Comparison of ENCODE assay signal across 1 cellular context in genomic region chr13:86109107-86109506, GRCh38.
TF ChIP-seq lines count a peak whose summit lies in the region.

No MANE protein-coding gene starts in this region.

TF ChIP-seq in GM12878, 131 proteins besides CTCF, POLR2A, EP300 and RAD21 (continued from another document):
- TF ChIP-seq ZBTB40 (IDR thresholded peaks at IDR 0.05; ENCODE audit: borderline replicate concordance) (no peak), SMAD1 (IDR thresholded peaks at IDR 0.05; ENCODE audit: low read depth, partially characterized antibody) (no peak), JUNB (IDR thresholded peaks at IDR 0.05) (no peak), ZBTB33 (IDR thresholded peaks at IDR 0.05) (no peak), BCL11A (IDR thresholded peaks at IDR 0.05; ENCODE audit: low read depth, low read length) (no peak)
TF ChIP-seq in GM12878: peak in this region for 0.
